In the genomic region with DNA sequence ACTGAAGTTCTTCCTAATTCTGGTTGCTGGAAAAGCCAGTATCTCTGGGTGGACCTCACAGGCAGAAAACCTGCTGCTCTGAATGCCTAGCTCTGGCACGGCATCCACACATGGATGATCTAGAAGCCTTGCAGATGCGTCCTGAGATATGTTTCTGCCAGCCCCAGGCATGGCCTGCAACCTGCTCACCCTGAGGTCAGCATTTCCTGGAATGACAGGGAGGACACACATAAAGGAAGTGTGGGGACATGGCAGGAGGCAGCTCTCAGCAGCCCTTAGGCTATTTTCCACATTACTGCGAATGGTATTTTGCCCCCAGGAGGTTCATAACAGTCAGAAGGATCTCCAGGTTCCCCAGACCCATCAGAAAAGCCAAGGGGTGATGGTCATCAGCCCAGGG, we compare ENCODE assay signal across 22 cellular contexts.
"Had no signal": no experiment of that assay in that cellular context is flagged by ENCODE, and none has a peak within 500 bp of the region (broad histone marks: within the 10 kb centered on the region; RNA-seq: fewer than 3 reads in every experiment).

No MANE protein-coding gene starts in this region.

- DNase-seq: hippocampal formation; kidney glomerular epithelial cell; left colon; left lung; midbrain; mucosa of descending colon; naive thymus-derived CD4-positive, alpha-beta T cell; nucleus accumbens; pancreas; posterior cingulate gyrus; retina; right cardiac atrium; stimulated activated CD4-positive, alpha-beta T cell treated with anti-CD3 and anti-CD28 coated beads, Interleukin-12 subunit alpha, Interleukin-12 subunit beta, amount 100 ng/mL, for 4 hours; stimulated activated CD4-positive, alpha-beta T cell treated with anti-CD3 and anti-CD28 coated beads, Interleukin-15, amount 100 ng/mL, for 24 hours; stimulated activated CD4-positive, alpha-beta T cell treated with anti-CD3 and anti-CD28 coated beads, Interleukin-2, amount 100 ng/mL, for 24 hours; stimulated activated CD4-positive, alpha-beta T cell treated with anti-CD3 and anti-CD28 coated beads, Interleukin-4, amount 100 ng/mL, for 1 hour; stimulated activated naive CD4-positive, alpha-beta T cell; stimulated activated naive CD8-positive, alpha-beta T cell treated with anti-CD3 and anti-CD28 coated beads, Interleukin-15, amount 100 ng/mL, for 72 hours; substantia nigra; upper lobe of left lung had no signal

- ATAC-seq: left colon; left lung; mucosa of descending colon; naive thymus-derived CD4-positive, alpha-beta T cell; natural killer cell treated with Interleukin-12 subunit alpha and Interleukin-12 subunit beta and Interleukin-15 and Interleukin-18, amount 100 ng/mL, for 72 hours; pancreas; right cardiac atrium; sciatic nerve; stimulated activated naive CD8-positive, alpha-beta T cell treated with anti-CD3 and anti-CD28 coated beads, Interleukin-15, amount 100 ng/mL, for 72 hours had no signal

- H3K27ac Mint-ChIP-seq: naive thymus-derived CD4-positive, alpha-beta T cell; natural killer cell treated with Interleukin-12 subunit alpha and Interleukin-12 subunit beta and Interleukin-15 and Interleukin-18, amount 100 ng/mL, for 72 hours; stimulated activated naive CD8-positive, alpha-beta T cell treated with anti-CD3 and anti-CD28 coated beads, Interleukin-15, amount 100 ng/mL, for 72 hours had no signal

- H3K4me3 Mint-ChIP-seq: naive thymus-derived CD4-positive, alpha-beta T cell; natural killer cell treated with Interleukin-12 subunit alpha and Interleukin-12 subunit beta and Interleukin-15 and Interleukin-18, amount 100 ng/mL, for 72 hours; stimulated activated naive CD8-positive, alpha-beta T cell treated with anti-CD3 and anti-CD28 coated beads, Interleukin-15, amount 100 ng/mL, for 72 hours had no signal
